In the genomic region with DNA sequence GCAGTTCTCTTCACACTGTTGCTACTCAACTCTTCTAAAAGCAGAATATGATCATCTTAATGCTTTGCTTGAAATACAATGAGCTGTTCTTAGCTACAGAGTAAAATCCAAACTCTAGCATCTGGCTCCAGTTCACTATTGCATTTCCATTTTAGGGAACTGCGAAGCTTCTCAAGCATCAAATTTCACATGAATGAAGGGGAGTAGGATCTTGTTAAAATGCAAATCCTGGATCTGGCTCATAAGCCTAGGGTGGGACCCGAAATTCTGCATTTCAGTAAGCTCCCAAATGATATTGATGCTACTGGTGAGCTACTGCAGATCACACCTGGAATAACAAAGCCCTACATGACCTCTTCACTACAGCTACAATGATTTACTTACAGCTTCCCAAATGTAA, we compare ENCODE assay signal across 22 cellular contexts.
A peak's percentile ranks its signal among the peaks of the same experiment; 100 is the strongest.
DNase-seq lines count a peak whose midpoint lies in the region; ATAC-seq, FAIRE-seq and TF ChIP-seq lines count a peak whose summit lies in the region.
"Had no signal": no experiment of that assay in that cellular context is flagged by ENCODE, and none has a peak within 500 bp of the region (broad histone marks: within the 10 kb centered on the region; RNA-seq: fewer than 3 reads in every experiment).

No MANE protein-coding gene starts in this region.

- H2BK12ac ChIP-seq in H1 (ENCODE audit: low read depth, low read length): no peak overlapping the region; the same call in 1 of the 2 replicates

- H3K9ac ChIP-seq in H1 (replicated peaks in 1 of 4; ENCODE audit: extremely low read depth in 1 of 4, low read depth in 3 of 4, low read length in 3 of 4): no peak overlapping the region

- 82% methylated on average over 2 of the region's 2 CpGs; no CpG with 5 or more reads in 1 of the 2 experiments for WGBS in H1 (ENCODE audit: extremely low coverage in 1 of 2, insufficient coverage in 1 of 2, insufficient read length in 1 of 2, insufficient replicate concordance in 2 of 2, low coverage in 1 of 2, low lambda C conversion rate in 2 of 2, missing lambda C conversion rate in 1 of 2), 2 experiments
- 15 to 17% (median 17%) methylated on average over 2 of the region's 2 CpGs for WGBS in psoas muscle, 3 donors

- intact Hi-C loops in psoas muscle (cut with DNase I): no loop called here

- no peak overlapping the region; a peak in 1 of 4 replicates for H3K4me2 ChIP-seq in H1 (ENCODE audit: insufficient read depth in 1 of 2, low read depth in 2 of 2, low read length in 2 of 2)

- H2BK15ac ChIP-seq in H1 (ENCODE audit: low read length): no peak overlapping the region

- H3K4me1 ChIP-seq in H1 (replicated peaks in 1 of 4; ENCODE audit: control insufficient read depth in 3 of 4, insufficient read depth in 4 of 4, low read length in 3 of 4) (peaks cover 4 to 10% (median 7%) of the 10 kb centered on the region in 4 experiments; a peak in 4 of 7 replicates), psoas muscle (no peaks in the 10 kb centered on the region)
- H3K4me1 ChIP-seq: Caco-2 had no signal

- peak; percentile 12 for DNase-seq in NCI-H2171 (lab: John Stamatoyannopoulos, UW)
- peak; percentile 62 for DNase-seq in NCI-H82 (lab: John Stamatoyannopoulos, UW)
- DNase-seq in H1 (ENCODE audit: low read depth in 1 of 2, low spot score in 2 of 2): no peak
- DNase-seq in NCI-H1048 (lab: John Stamatoyannopoulos, UW): no peak
- no peak for DNase-seq in psoas muscle
- DNase-seq in Ammon's horn (ENCODE audit: low spot score): no peak
- DNase-seq in activated T-cell treated with anti-CD3 and anti-CD28 coated beads, Interleukin-2, amount 50 U/mL, for 1 hour: no peak
- DNase-seq: Caco-2; CD8-positive, alpha-beta T cell; IMR-90; KG1; MM.1S; NCI-H1417; NCI-H1694; NCI-H2029 treated with DMSO at 0.1 percent for 48 hours; NCI-H446 treated with DMSO at 0.1 percent for 48 hours; Right ventricle myocardium superior; RPMI8226; T-helper 2 cell had no signal

- H3K27ac ChIP-seq in H1 (ENCODE audit: low read depth, low read length): no peak overlapping the region
- H3K27ac ChIP-seq in psoas muscle: no peak overlapping the region
- H3K27ac ChIP-seq: C4-2B, SJSA1 had no signal

- no peak overlapping the region for H3K23ac ChIP-seq in H1 (ENCODE audit: insufficient read length)

- no peak for FAIRE-seq in H1 (lab: Jason Lieb, UNC)
- FAIRE-seq: G401.6 had no signal

- H2AFZ ChIP-seq in H1 (ENCODE audit: low read length): peak overlapping the region; percentile 60

- no peak for TF ChIP-seq POLR2A in H1 (IDR thresholded peaks at IDR 0.05; ENCODE audit: control extremely low read depth in 1 of 2, low read depth in 2 of 2, low read length in 2 of 2)

- H2AK5ac ChIP-seq in H1 (ENCODE audit: low read depth, low read length): no peak overlapping the region

- no peak overlapping the region for H2BK5ac ChIP-seq in H1 (ENCODE audit: low read depth, low read length)

- TF ChIP-seq CTCF in H1 (IDR thresholded peaks at IDR 0.05; ENCODE audit: control extremely low read depth in 1 of 3, insufficient read depth in 1 of 3, low read depth in 1 of 3, low read length in 3 of 3): no peak
- TF ChIP-seq CTCF in psoas muscle (IDR thresholded peaks at IDR 0.05): no peak

- no peak overlapping the region for H4K91ac ChIP-seq in H1 (replicated peaks; ENCODE audit: insufficient read length, low read length)

- no peaks in the 10 kb centered on the region for H3K36me3 ChIP-seq in H1 (ENCODE audit: control insufficient read depth in 2 of 4, insufficient read depth in 4 of 4, low read length in 3 of 4)
- H3K36me3 ChIP-seq in psoas muscle (ENCODE audit: insufficient read depth in 1 of 2, low read depth in 1 of 2): no peaks in the 10 kb centered on the region
- H3K36me3 ChIP-seq: SJSA1 had no signal

- no peak overlapping the region for H4K5ac ChIP-seq in H1 (ENCODE audit: insufficient read length, low read depth, low read length)

- no peak overlapping the region for H3K18ac ChIP-seq in H1 (ENCODE audit: extremely low read depth, low read length)

- no peak overlapping the region for H3K56ac ChIP-seq in H1 (replicated peaks; ENCODE audit: insufficient read length, low read depth, low read length)

- H3K27me3 ChIP-seq in H1 (replicated peaks in 1 of 4; ENCODE audit: control insufficient read depth in 3 of 4, extremely low read depth in 1 of 4, insufficient read depth in 3 of 4, low read length in 3 of 4) (peaks cover 0 to 2% (median 0%) of the 10 kb centered on the region in 4 experiments; a peak in 1 of 7 replicates), psoas muscle (ENCODE audit: insufficient read depth in 3 of 3, low read length in 2 of 3) (no peaks in the 10 kb centered on the region)
- H3K27me3 ChIP-seq: SJSA1 had no signal

- H4K8ac ChIP-seq in H1 (ENCODE audit: extremely low read depth, insufficient read depth, low read length): no peak overlapping the region

- no peaks in the 10 kb centered on the region for H3K79me1 ChIP-seq in H1 (ENCODE audit: low read depth, low read length)

- no peaks in the 10 kb centered on the region for H3K23me2 ChIP-seq in H1 (ENCODE audit: low read depth, low read length)

- CTCF ChIA-PET in H1 (lab: Charles Lee; ENCODE audit: partially characterized antibody): no interaction called here

- no peak for TF ChIP-seq EP300 in H1 (IDR thresholded peaks at IDR 0.05; ENCODE audit: borderline replicate concordance in 1 of 2, low read depth in 2 of 2, low read length in 2 of 2)

- no peak for ATAC-seq in psoas muscle
- ATAC-seq: CD8-positive, alpha-beta T cell had no signal

- H4K20me1 ChIP-seq in H1 (replicated peaks in 1 of 2; ENCODE audit: control insufficient read depth in 1 of 2, insufficient read depth in 2 of 2, low read length in 2 of 2): no peaks in the 10 kb centered on the region

- H3K4ac ChIP-seq in H1 (replicated peaks; ENCODE audit: insufficient read length, low read depth, low read length): no peak overlapping the region

- H3K9me3 ChIP-seq in H1 (ENCODE audit: insufficient read depth in 2 of 2, low read depth in 1 of 2, low read length in 1 of 2) (no peaks in the 10 kb centered on the region), psoas muscle (no peaks in the 10 kb centered on the region)
- H3K9me3 ChIP-seq: Caco-2, SJSA1 had no signal

- no peaks in the 10 kb centered on the region for H3K79me2 ChIP-seq in H1 (ENCODE audit: control insufficient read depth in 1 of 2, insufficient read depth in 2 of 2, low read length in 2 of 2)

- TF ChIP-seq RAD21 in H1 (IDR thresholded peaks at IDR 0.05 in 1 of 2, conservative IDR thresholded peaks at IDR 0.05 in 1 of 2; ENCODE audit: low read depth in 2 of 2, low read length in 2 of 2): no peak

- no peak overlapping the region for H3K14ac ChIP-seq in H1 (ENCODE audit: insufficient read length)

- POLR2A ChIA-PET in H1 (lab: Charles Lee; ENCODE audit: partially characterized antibody): no interaction called here

- no peak overlapping the region for H2BK120ac ChIP-seq in H1 (replicated peaks; ENCODE audit: low read depth, low read length)

- H2BK20ac ChIP-seq in H1 (ENCODE audit: low read length): no peak overlapping the region

- H3K4me3 ChIP-seq in H1 (ENCODE audit: extremely low read depth in 1 of 4, insufficient read depth in 2 of 4, low read depth in 3 of 4, low read length in 4 of 4): no peak overlapping the region
- H3K4me3 ChIP-seq in psoas muscle: no peak overlapping the region
- H3K4me3 ChIP-seq: SJSA1 had no signal

TF ChIP-seq in H1, 55 proteins besides CTCF, POLR2A, EP300 and RAD21:
- TF ChIP-seq RFX5 (IDR thresholded peaks at IDR 0.05; ENCODE audit: borderline replicate concordance, low read depth, low read length) (no peak), GTF2F1 (IDR thresholded peaks at IDR 0.05; ENCODE audit: borderline replicate concordance, low read depth, low read length) (no peak), SAP30 (IDR thresholded peaks at IDR 0.05; ENCODE audit: insufficient read depth, insufficient replicate concordance, low read length) (no peak), SUZ12 (IDR thresholded peaks at IDR 0.05; ENCODE audit: low read length) (no peak), TAF7 (optimal IDR thresholded peaks at IDR 0.05; ENCODE audit: borderline replicate concordance, low read depth, low read length) (no peak), FOSL1 (IDR thresholded peaks at IDR 0.05; ENCODE audit: insufficient read depth, low read depth, low read length) (no peak), CEBPB (IDR thresholded peaks at IDR 0.05; ENCODE audit: low read depth, low read length) (no peak), TBP (IDR thresholded peaks at IDR 0.05; ENCODE audit: low read depth, low read length) (no peak)

Comparison
In these comparisons a context has a peak if more than half of its experiments do, and no peak if none do; other contexts are left out.
1. DNase-seq: peak in NCI-H2171 (single experiment) and NCI-H82 (single experiment); none in H1 (0 of 2), NCI-H1048 (single experiment), psoas muscle (0 of 2), Ammon's horn (single experiment) and activated T-cell treated with anti-CD3 and anti-CD28 coated beads, Interleukin-2, amount 50 U/mL, for 1 hour (single experiment).